In the genomic region with DNA sequence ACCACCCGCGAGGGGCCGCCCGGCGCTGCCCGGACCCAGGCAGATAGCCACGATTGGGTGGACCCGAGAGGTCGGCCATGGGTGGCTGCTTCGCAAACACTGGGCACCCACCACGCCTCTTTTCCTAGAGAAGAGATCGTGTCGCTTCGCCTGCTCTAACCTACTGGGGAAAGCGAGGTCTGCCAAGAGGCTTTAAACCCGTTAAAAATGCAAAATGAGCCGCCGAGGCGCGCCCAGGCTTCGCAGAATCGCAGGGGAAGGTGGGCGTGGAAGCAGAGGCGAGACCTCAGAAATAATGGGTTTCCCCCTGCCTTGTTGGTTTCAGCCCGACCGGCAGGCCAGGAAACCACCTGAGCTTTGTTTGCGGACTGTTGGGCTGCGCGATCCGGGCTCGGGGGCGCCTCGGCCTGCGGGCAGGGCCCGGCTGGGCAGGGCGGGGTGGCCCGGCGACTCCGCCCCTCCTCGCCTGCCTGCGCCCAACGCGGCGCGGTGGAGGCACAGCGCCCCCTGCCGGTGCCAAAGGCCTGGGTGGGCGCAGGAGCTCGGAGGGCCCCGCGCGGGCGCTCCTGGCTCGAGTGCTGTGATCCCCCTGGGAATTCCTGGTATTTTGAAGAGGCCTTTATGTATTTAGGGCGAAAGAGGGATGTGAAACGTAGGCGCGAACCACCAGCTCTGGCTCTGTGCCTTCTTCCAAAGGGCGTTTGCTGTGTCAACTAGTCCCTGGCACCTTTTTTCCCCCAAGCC, we compare ENCODE assay signal across 8 cellular contexts. TPM values are rescaled to one million over a fixed set of nuclear protein-coding genes. Genes with fewer than 3 reads are reported as not detected.
DNase-seq lines count a peak whose midpoint lies in the region; ATAC-seq and TF ChIP-seq lines count a peak whose summit lies in the region.

No MANE protein-coding gene starts in this region.

- H3K9me3 ChIP-seq in left ventricle myocardium inferior (replicated peaks) (no peaks in the 10 kb centered on the region), prostate gland (no peaks in the 10 kb centered on the region)

- no peak for TF ChIP-seq POLR2A in prostate gland (IDR thresholded peaks at IDR 0.05)

- ATAC-seq in HG02610 (IDR thresholded peaks at IDR 0.05; ENCODE audit: unreplicated experiment): peak; percentile 81

- H3K27me3 ChIP-seq in left ventricle myocardium inferior (ENCODE audit: low read depth) (peaks cover 21% of the 10 kb centered on the region), prostate gland (replicated peaks; ENCODE audit: insufficient read depth) (no peaks in the 10 kb centered on the region)

- intact Hi-C loops in left ventricle myocardium inferior (cut with micrococcal nuclease): loop anchor here (10.0 kb wide), 2 partner anchors 184 to 294 kb away; no protein-coding TSS in a partner anchor
- intact Hi-C loops in prostate gland (cut with DNase I): loop anchor here (5.0 to 10.0 kb wide), 2 partner anchors 444 to 1076 kb away; no protein-coding TSS in a partner anchor

- peak overlapping the region; percentile 94 for H3K27ac ChIP-seq in left ventricle myocardium inferior (replicated peaks)
- H3K27ac ChIP-seq in prostate gland: peak overlapping the region; percentile 90 to 94
- H3K27ac ChIP-seq in urinary bladder (ENCODE audit: low read depth): peak overlapping the region; percentile 98

- 0% methylated on average over 36 of the region's 59 CpGs for WGBS in prostate gland
- under 1% methylated on average over 59 of the region's 59 CpGs for WGBS in urinary bladder

- H3K4me1 ChIP-seq in left ventricle myocardium inferior: peaks cover 77% of the 10 kb centered on the region
- no peaks in the 10 kb centered on the region for H3K4me1 ChIP-seq in prostate gland (replicated peaks)
- H3K4me1 ChIP-seq in urinary bladder (ENCODE audit: insufficient read depth): no peaks in the 10 kb centered on the region

- DNase-seq in NCI-H1105 (lab: John Stamatoyannopoulos, UW): peak; percentile 93
- peak; percentile 47 for DNase-seq in T follicular helper cell (ENCODE audit: low read depth)
- DNase-seq in amniotic epithelial cell (ENCODE audit: low read depth): peak; percentile 84
- peak; percentile 86 for DNase-seq in left ventricle myocardium inferior
- DNase-seq in prostate gland (ENCODE audit: low spot score): peak; percentile 92

- H3K36me3 ChIP-seq in left ventricle myocardium inferior (no peaks in the 10 kb centered on the region), prostate gland (no peaks in the 10 kb centered on the region), urinary bladder (ENCODE audit: insufficient read depth) (no peaks in the 10 kb centered on the region)

- H3K4me3 ChIP-seq in left ventricle myocardium inferior: peak overlapping the region; percentile 89
- peak overlapping the region; percentile 68 to 72 for H3K4me3 ChIP-seq in prostate gland
- H3K4me3 ChIP-seq in urinary bladder (ENCODE audit: low read depth, low read length): peak overlapping the region; percentile 56

- peak; percentile 83 for TF ChIP-seq CTCF in GM12873 (IDR thresholded peaks at IDR 0.05; ENCODE audit: insufficient read depth, low read depth, low read length, missing control alignments)
- TF ChIP-seq CTCF in left ventricle myocardium inferior (IDR thresholded peaks at IDR 0.05; ENCODE audit: borderline replicate concordance): peak; percentile 98
- TF ChIP-seq CTCF in prostate gland (IDR thresholded peaks at IDR 0.05): peak; percentile 97 to 99 (median 98)

RNA-seq across cellular contexts. Expression of a gene that starts 1.6 kb away (rescaled TPM):
- total RNA-seq in left ventricle myocardium inferior (21.0 TPM), prostate gland (100 to 1,000 TPM in 1 of 2 donors, 10 to 100 TPM in 1; 96.2 to 190 TPM), urinary bladder (193 TPM)
- 22.1 TPM for polyA plus RNA-seq in urinary bladder

Comparison
In these comparisons a context has a peak if more than half of its experiments do, and no peak if none do; other contexts are left out.
1. Peak in every context shown above with its lines: DNase-seq, ATAC-seq, H3K4me3 ChIP-seq and H3K27ac ChIP-seq.